ENCODE assay signal across 10 cellular contexts in the genomic region with DNA sequence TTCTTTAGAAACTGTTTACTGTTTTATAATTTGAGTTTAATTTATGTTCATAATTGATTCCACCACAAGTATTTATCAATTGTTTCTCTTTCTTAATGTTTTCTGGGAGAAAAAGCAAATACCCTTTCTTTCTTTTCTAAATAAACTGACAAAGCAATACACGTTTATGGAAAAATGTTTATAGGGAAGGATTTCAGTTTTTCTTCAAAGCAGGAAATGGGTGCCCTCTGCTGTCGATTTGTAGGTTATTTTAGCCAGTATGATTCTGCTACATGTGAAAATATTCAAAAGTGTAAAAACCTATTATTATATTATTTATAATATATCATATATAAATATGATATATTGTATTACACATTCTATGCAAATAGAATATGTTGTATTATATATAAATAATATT.
DNase-seq lines count a peak whose midpoint lies in the region; ATAC-seq and TF ChIP-seq lines count a peak whose summit lies in the region.
"Had no signal": no experiment of that assay in that cellular context is flagged by ENCODE, and none has a peak within 500 bp of the region (broad histone marks: within the 10 kb centered on the region; RNA-seq: fewer than 3 reads in every experiment).

No MANE protein-coding gene starts in this region.

- intact Hi-C loops in lower leg skin (cut with DNase I; ENCODE audit: low total_unique reads), result no loop called here

- H3K4me1 ChIP-seq in mesendoderm (ENCODE audit: control insufficient read depth, low read depth, low read length), result no peaks in the 10 kb centered on the region
- H3K4me1 ChIP-seq: tibial nerve had no signal

- no peak overlapping the region for H3K23ac ChIP-seq in mesendoderm (ENCODE audit: low read length)

- no peak overlapping the region for H2BK120ac ChIP-seq in mesendoderm (ENCODE audit: low read depth, low read length)

- no peak overlapping the region for H3K27ac Mint-ChIP-seq in brain
- H3K27ac Mint-ChIP-seq: activated T-cell treated with anti-CD3 and anti-CD28 coated beads, Interleukin-2, amount 50 U/mL, for 24 hours had no signal

- DNase-seq in DMS53 treated with DMSO at 0.1 percent for 48 hours (lab: John Stamatoyannopoulos, UW; ENCODE audit: unreplicated experiment) (peak; percentile 5), NCI-H1694 (lab: John Stamatoyannopoulos, UW) (peak; percentile 6), mesendoderm (peak; percentile 13), kidney glomerular epithelial cell (lab: John Stamatoyannopoulos, UW) (no peak), lower leg skin (ENCODE audit: low spot score in 2 of 2) (no peak)
- no peak for DNase-seq in stimulated activated naive CD8-positive, alpha-beta T cell treated with anti-CD3 and anti-CD28 coated beads, Interleukin-15, Interleukin-2, amounts not matched to agents 100 U/mL and 50 U/mL, for 24 hours
- DNase-seq: activated T-cell treated with anti-CD3 and anti-CD28 coated beads, Interleukin-2, amount 50 U/mL, for 24 hours had no signal

- no peak overlapping the region for H3K56ac ChIP-seq in mesendoderm (ENCODE audit: low read length)

- no peaks in the 10 kb centered on the region for H3K36me3 ChIP-seq in mesendoderm (ENCODE audit: control insufficient read depth, insufficient read depth, low read length)
- H3K36me3 ChIP-seq: tibial nerve had no signal

- no peak overlapping the region for H2BK5ac ChIP-seq in mesendoderm (ENCODE audit: low read length)

- no peak overlapping the region for H4K5ac ChIP-seq in mesendoderm (ENCODE audit: low read length)

- no peaks in the 10 kb centered on the region for H3K27me3 Mint-ChIP-seq in brain
- H3K27me3 Mint-ChIP-seq: activated T-cell treated with anti-CD3 and anti-CD28 coated beads, Interleukin-2, amount 50 U/mL, for 24 hours had no signal

- no peaks in the 10 kb centered on the region for H3K36me3 Mint-ChIP-seq in brain

- no peak overlapping the region for H3K9ac ChIP-seq in mesendoderm (ENCODE audit: low read length)

- no peak overlapping the region for H3K4ac ChIP-seq in mesendoderm (ENCODE audit: low read depth, low read length)

- H3K4me2 ChIP-seq in mesendoderm (ENCODE audit: low read length), result no peak overlapping the region

- TF ChIP-seq POLR2A in lower leg skin (IDR thresholded peaks at IDR 0.05), result no peak

- no peak for ATAC-seq in stimulated activated naive CD8-positive, alpha-beta T cell treated with anti-CD3 and anti-CD28 coated beads, Interleukin-15, Interleukin-2, amounts not matched to agents 100 U/mL and 50 U/mL, for 24 hours
- ATAC-seq in HG02970 (IDR thresholded peaks at IDR 0.05; ENCODE audit: low FRiP score, unreplicated experiment), result no peak

- whole genome bisulfite sequencing in mesendoderm (ENCODE audit: extremely low coverage, insufficient coverage, low lambda C conversion rate), result no CpG with 5 or more reads among the region's 2 CpGs
- WGBS in lower leg skin, 2 donors, result 0 to 3% methylated on average over 2 of the region's 2 CpGs

- H3K79me2 ChIP-seq in mesendoderm (ENCODE audit: control insufficient read depth, insufficient read depth, low read length), result no peaks in the 10 kb centered on the region

- H3K4me1 Mint-ChIP-seq in brain, result peaks cover 8% of the 10 kb centered on the region

- no peak overlapping the region for H3K18ac ChIP-seq in mesendoderm (ENCODE audit: low read length)

- peak; percentile 72 to 81 for TF ChIP-seq CTCF in brain (conservative IDR thresholded peaks at IDR 0.05)
- no peak for TF ChIP-seq CTCF in lower leg skin (IDR thresholded peaks at IDR 0.05)

- no peak overlapping the region for H3K27ac ChIP-seq in mesendoderm (ENCODE audit: low read depth, low read length)
- H3K27ac ChIP-seq: tibial nerve had no signal

- no peak overlapping the region for H4K8ac ChIP-seq in mesendoderm (ENCODE audit: low read depth, low read length)

- no peaks in the 10 kb centered on the region for H3K79me1 ChIP-seq in mesendoderm (ENCODE audit: low read length)

- H3K27me3 ChIP-seq in mesendoderm (ENCODE audit: insufficient read depth, low read length, poor library complexity), result no peaks in the 10 kb centered on the region
- H3K27me3 ChIP-seq: tibial nerve had no signal

- H2AK5ac ChIP-seq in mesendoderm (ENCODE audit: low read length), result no peak overlapping the region

- H3K9me3 Mint-ChIP-seq in brain, result no peaks in the 10 kb centered on the region

- H3K4me3 ChIP-seq in mesendoderm (ENCODE audit: low read length), result no peak overlapping the region
- no peak overlapping the region for H3K4me3 ChIP-seq in lower leg skin (ENCODE audit: low read depth, poor library complexity, severe bottlenecking)
- H3K4me3 ChIP-seq: tibial nerve had no signal

- no peak overlapping the region for H2BK15ac ChIP-seq in mesendoderm (replicated peaks; ENCODE audit: low read depth)

- no peak overlapping the region for H3K4me3 Mint-ChIP-seq in brain
- H3K4me3 Mint-ChIP-seq: activated T-cell treated with anti-CD3 and anti-CD28 coated beads, Interleukin-2, amount 50 U/mL, for 24 hours had no signal

Comparison
In these comparisons a context has a peak if more than half of its experiments do, and no peak if none do; other contexts are left out.
1. DNase-seq: peak in DMS53 treated with DMSO at 0.1 percent for 48 hours (single experiment), NCI-H1694 (single experiment) and mesendoderm (single experiment); none in kidney glomerular epithelial cell (single experiment), stimulated activated naive CD8-positive, alpha-beta T cell treated with anti-CD3 and anti-CD28 coated beads, Interleukin-15, Interleukin-2, amounts not matched to agents 100 U/mL and 50 U/mL, for 24 hours (single experiment) and lower leg skin (0 of 2).
2. CTCF ChIP-seq: peak in brain (2 of 2); none in lower leg skin (0 of 3).